Comparison of ENCODE assay signal across 16 cellular contexts in the genomic region with DNA sequence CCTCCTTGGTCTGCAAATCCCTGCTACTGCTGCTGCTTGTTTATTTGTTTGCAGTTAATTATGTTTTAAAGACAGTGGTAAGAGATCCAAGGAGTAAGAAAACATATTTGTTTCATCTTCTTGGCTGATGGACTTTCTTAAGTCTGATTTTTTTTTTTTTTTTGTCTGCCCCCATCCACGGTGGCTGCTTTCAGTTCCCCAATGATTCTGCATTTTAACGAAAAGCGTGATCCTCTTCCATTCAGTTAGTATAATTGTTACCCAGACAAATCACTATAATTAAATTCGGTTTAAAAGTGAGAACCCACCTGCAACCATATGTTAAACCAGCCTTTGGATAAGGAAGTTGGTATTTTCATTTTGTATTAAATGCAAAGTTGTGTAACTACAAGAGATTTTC.
DNase-seq lines count a peak whose midpoint lies in the region; ATAC-seq, FAIRE-seq and TF ChIP-seq lines count a peak whose summit lies in the region.
"Had no signal": no experiment of that assay in that cellular context is flagged by ENCODE, and none has a peak within 500 bp of the region (broad histone marks: within the 10 kb centered on the region; RNA-seq: fewer than 3 reads in every experiment).

No MANE protein-coding gene starts in this region.

- no peaks in the 10 kb centered on the region for H3K79me2 ChIP-seq in OCI-LY7 (ENCODE audit: insufficient read depth, low read depth, low read length)

- no peak overlapping the region for H3K27ac Mint-ChIP-seq in memory B cell
- H3K27ac Mint-ChIP-seq: CD8-positive, alpha-beta memory T cell had no signal

- no peak for TF ChIP-seq CTCF in OCI-LY7 (conservative IDR thresholded peaks at IDR 0.05; ENCODE audit: low read length)

- H3K4me2 ChIP-seq in OCI-LY7 (ENCODE audit: low read length): peak overlapping the region; percentile 41
- H3K4me2 ChIP-seq: BLaER1 had no signal

- H3K4me3 Mint-ChIP-seq in memory B cell: peak overlapping the region; percentile 41
- H3K4me3 Mint-ChIP-seq: CD8-positive, alpha-beta memory T cell had no signal

- no peak for TF ChIP-seq POLR2A in GM12891 (IDR thresholded peaks at IDR 0.05; ENCODE audit: low read depth, low read length)

- peaks cover 9% of the 10 kb centered on the region; the same call in 1 of the 2 replicates for H3K9me3 ChIP-seq in OCI-LY7 (ENCODE audit: low read length)
- H3K9me3 ChIP-seq: BLaER1, Caco-2 had no signal

- POLR2A ChIA-PET in OCI-LY7 (lab: Charles Lee): no interaction called here

- peak overlapping the region; percentile 15 for H3K4me3 ChIP-seq in OCI-LY7 (ENCODE audit: low read depth, low read length, poor library complexity, severe bottlenecking)
- H3K4me3 ChIP-seq: BLaER1, GM23248 had no signal

- CTCF ChIA-PET in OCI-LY7 (lab: Charles Lee; ENCODE audit: unreplicated experiment): no interaction called here

- no peaks in the 10 kb centered on the region for H3K9me3 Mint-ChIP-seq in memory B cell

- H2AFZ ChIP-seq in OCI-LY7 (ENCODE audit: low read length): peak overlapping the region; percentile 61
- H2AFZ ChIP-seq: GM23248 had no signal

- peaks cover 4% of the 10 kb centered on the region for H3K27me3 Mint-ChIP-seq in memory B cell
- H3K27me3 Mint-ChIP-seq: CD8-positive, alpha-beta memory T cell had no signal

- peak overlapping the region; percentile 80 for H3K27ac ChIP-seq in OCI-LY7 (ENCODE audit: low read depth, low read length, poor library complexity, severe bottlenecking)
- H3K27ac ChIP-seq: BLaER1, GM23248, HL-60 had no signal

- DNase-seq in GM12891 (ENCODE audit: insufficient read length, low spot score): no peak
- DNase-seq in NCI-H69 (lab: John Stamatoyannopoulos, UW): peak; percentile 24
- peak; percentile 65 for DNase-seq in OCI-LY7 (ENCODE audit: low spot score)
- no peak for DNase-seq in memory B cell (ENCODE audit: low spot score in 2 of 2)
- no peak for DNase-seq in activated naive CD4-positive, alpha-beta T cell treated with anti-CD3 and anti-CD28 coated beads, Interleukin-2, amount 50 U/mL, for 16 hours
- DNase-seq in left ventricle myocardium superior: no peak
- DNase-seq: 8988T; AML-193; Caco-2; CD8-positive, alpha-beta memory T cell; DMS53; GM23248 had no signal

- H3K4me1 Mint-ChIP-seq in memory B cell: peaks cover 7% of the 10 kb centered on the region
- H3K4me1 Mint-ChIP-seq: CD8-positive, alpha-beta memory T cell had no signal

- intact Hi-C loops in OCI-LY7 (cut with micrococcal nuclease; ENCODE audit: unreplicated experiment) (loop anchor here (5.0 kb wide), 1 partner anchor 102 kb away; no protein-coding TSS in a partner anchor), left ventricle myocardium superior (cut with micrococcal nuclease) (no loop called here)

- FAIRE-seq in GM12891 (lab: Jason Lieb, UNC): no peak
- FAIRE-seq: H54 had no signal

- peaks cover 22% of the 10 kb centered on the region for H3K4me1 ChIP-seq in OCI-LY7 (ENCODE audit: insufficient read depth, low read length, poor library complexity, severe bottlenecking)
- H3K4me1 ChIP-seq: BLaER1, Caco-2 had no signal

- H3K36me3 ChIP-seq in OCI-LY7 (ENCODE audit: insufficient read depth, low read length): peaks cover 5% of the 10 kb centered on the region; the same call in 1 of the 2 replicates
- H3K36me3 ChIP-seq: BLaER1 had no signal

- H3K9me2 ChIP-seq in OCI-LY7 (ENCODE audit: insufficient read depth, low read length): no peaks in the 10 kb centered on the region

- peak; percentile 35 for ATAC-seq in memory B cell (ENCODE audit: low read depth)
- no peak for ATAC-seq in left ventricle myocardium superior
- ATAC-seq in GM18520 (IDR thresholded peaks at IDR 0.05; ENCODE audit: unreplicated experiment): no peak

- no peaks in the 10 kb centered on the region for H4K20me1 ChIP-seq in OCI-LY7 (ENCODE audit: insufficient read depth, low read length)
- H4K20me1 ChIP-seq: BLaER1 had no signal

- no peaks in the 10 kb centered on the region for H3K36me3 Mint-ChIP-seq in memory B cell
- H3K36me3 Mint-ChIP-seq: CD8-positive, alpha-beta memory T cell had no signal

- BruUV-seq in OCI-LY7 (replicated peaks; lab: Mats Ljungman, UMichigan): no TSS peak

TF ChIP-seq in GM12891, 5 proteins besides CTCF, POLR2A, EP300 and RAD21:
- no peak for TF ChIP-seq PAX5 (IDR thresholded peaks at IDR 0.05; ENCODE audit: insufficient read depth, low read length, severe bottlenecking)
- TF ChIP-seq TAF1 (IDR thresholded peaks at IDR 0.05; ENCODE audit: low read depth, low read length): no peak
- TF ChIP-seq POLR2AphosphoS5 (IDR thresholded peaks at IDR 0.05; ENCODE audit: low read depth, low read length): no peak
- TF ChIP-seq POU2F2 (IDR thresholded peaks at IDR 0.05; ENCODE audit: low read depth, low read length): no peak
- peak; percentile 79 for TF ChIP-seq SPI1 (IDR thresholded peaks at IDR 0.05; ENCODE audit: low read depth, low read length)

Comparison
In these comparisons a context has a peak if more than half of its experiments do, and no peak if none do; other contexts are left out.
1. DNase-seq: peak in NCI-H69 (single experiment) and OCI-LY7 (single experiment); none in GM12891 (single experiment), memory B cell (0 of 2), activated naive CD4-positive, alpha-beta T cell treated with anti-CD3 and anti-CD28 coated beads, Interleukin-2, amount 50 U/mL, for 16 hours (single experiment) and left ventricle myocardium superior (single experiment).